ENCODE assay signal across 9 cellular contexts in genomic region chr11:26286472-26287066, GRCh38. TPM values are rescaled to one million over a fixed set of nuclear protein-coding genes. Genes with fewer than 3 reads are reported as not detected.
DNase-seq lines count a peak whose midpoint lies in the region; ATAC-seq and TF ChIP-seq lines count a peak whose summit lies in the region.
"Had no signal": no experiment of that assay in that cellular context is flagged by ENCODE, and none has a peak within 500 bp of the region (broad histone marks: within the 10 kb centered on the region; RNA-seq: fewer than 3 reads in every experiment).

No MANE protein-coding gene starts in this region.

- no peaks in the 10 kb centered on the region for H3K9me3 ChIP-seq in SJCRH30 (replicated peaks)

- no peak overlapping the region for H3K4me3 Mint-ChIP-seq in Calu3 (ENCODE audit: low read depth, unreplicated experiment)
- H3K4me3 Mint-ChIP-seq in activated naive CD4-positive, alpha-beta T cell treated with anti-CD3 and anti-CD28 coated beads for 36 hours, result no peak overlapping the region
- H3K4me3 Mint-ChIP-seq: central memory CD8-positive, alpha-beta T cell had no signal

- H3K27me3 Mint-ChIP-seq in Calu3 (ENCODE audit: unreplicated experiment), result no peaks in the 10 kb centered on the region
- H3K27me3 Mint-ChIP-seq in activated naive CD4-positive, alpha-beta T cell treated with anti-CD3 and anti-CD28 coated beads for 36 hours (ENCODE audit: low read depth), result peaks cover 12% of the 10 kb centered on the region
- H3K27me3 Mint-ChIP-seq: central memory CD8-positive, alpha-beta T cell had no signal

- no peaks in the 10 kb centered on the region for H3K36me3 ChIP-seq in SJCRH30

- H3K27me3 ChIP-seq in SJCRH30, result no peaks in the 10 kb centered on the region; the same call in 1 of the 2 replicates

- DNase-seq in Calu3 (peak; percentile 27), HFF-Myc (ENCODE audit: extremely low read depth, low read depth) (no peak), SJCRH30 (peak; percentile 24 to 58), islet precursor cell (peak; percentile 70)
- DNase-seq in activated naive CD4-positive, alpha-beta T cell treated with anti-CD3 and anti-CD28 coated beads, Interleukin-2, amount 50 U/mL, for 16 hours, result no peak
- no peak for DNase-seq in activated naive CD4-positive, alpha-beta T cell treated with anti-CD3 and anti-CD28 coated beads for 36 hours

- peaks cover 10% of the 10 kb centered on the region for H3K4me1 Mint-ChIP-seq in Calu3 (ENCODE audit: low read depth, unreplicated experiment)
- peaks cover 2% of the 10 kb centered on the region for H3K4me1 Mint-ChIP-seq in activated naive CD4-positive, alpha-beta T cell treated with anti-CD3 and anti-CD28 coated beads for 36 hours (ENCODE audit: low read depth)
- H3K4me1 Mint-ChIP-seq: central memory CD8-positive, alpha-beta T cell had no signal

- H3K4me1 ChIP-seq in SJCRH30, result no peaks in the 10 kb centered on the region

- H3K4me3 ChIP-seq in HFF-Myc (replicated peaks; ENCODE audit: low read depth, low read length), result no peak overlapping the region
- no peak overlapping the region for H3K4me3 ChIP-seq in SJCRH30

- H3K27ac ChIP-seq in SJCRH30, result no peak overlapping the region

- H3K9me3 Mint-ChIP-seq in Calu3 (ENCODE audit: low read depth, unreplicated experiment), result no peaks in the 10 kb centered on the region
- H3K9me3 Mint-ChIP-seq in activated naive CD4-positive, alpha-beta T cell treated with anti-CD3 and anti-CD28 coated beads for 36 hours, result no peaks in the 10 kb centered on the region

- no peak for TF ChIP-seq POLR2A in GM18505 (IDR thresholded peaks at IDR 0.05; ENCODE audit: borderline replicate concordance, extremely low read depth, insufficient read depth, insufficient read length)

- H3K36me3 Mint-ChIP-seq in Calu3 (ENCODE audit: insufficient read depth, unreplicated experiment), result peaks cover 7% of the 10 kb centered on the region
- no peaks in the 10 kb centered on the region for H3K36me3 Mint-ChIP-seq in activated naive CD4-positive, alpha-beta T cell treated with anti-CD3 and anti-CD28 coated beads for 36 hours (ENCODE audit: low read depth)

- peak; percentile 45 for TF ChIP-seq CTCF in Calu3 (IDR thresholded peaks at IDR 0.05; ENCODE audit: unreplicated experiment)
- peak; percentile 38 for TF ChIP-seq CTCF in HFF-Myc (IDR thresholded peaks at IDR 0.05; ENCODE audit: low read depth, low read length, missing control alignments)

- BruUV-seq in Calu3 (replicated peaks; lab: Mats Ljungman, UMichigan), result no TSS peak

- no peak overlapping the region for H3K27ac Mint-ChIP-seq in Calu3 (ENCODE audit: unreplicated experiment)
- no peak overlapping the region for H3K27ac Mint-ChIP-seq in activated naive CD4-positive, alpha-beta T cell treated with anti-CD3 and anti-CD28 coated beads for 36 hours

- CTCF ChIA-PET in Calu3 (lab: Charles Lee), result interaction anchor here (1.2 kb wide), 1 partner anchor 40 kb away, joined by 3 read pairs; no protein-coding TSS in a partner anchor
- CTCF ChIA-PET in activated naive CD4-positive, alpha-beta T cell treated with anti-CD3 and anti-CD28 coated beads for 36 hours (lab: Charles Lee), result no interaction called here

- ATAC-seq in GM18505 (IDR thresholded peaks at IDR 0.05; ENCODE audit: unreplicated experiment) (no peak), GM18858 (IDR thresholded peaks at IDR 0.05; ENCODE audit: unreplicated experiment) (no peak)

- intact Hi-C loops in Calu3 (cut with micrococcal nuclease; ENCODE audit: unreplicated experiment), result loop anchor here (5.0 kb wide), 1 partner anchor 871 kb away; no protein-coding TSS in a partner anchor
- intact Hi-C loops in activated naive CD4-positive, alpha-beta T cell treated with anti-CD3 and anti-CD28 coated beads for 36 hours (cut with micrococcal nuclease), result loop anchor here (1.0 to 2.0 kb wide), 3 partner anchors 362 to 1200 kb away; no protein-coding TSS in a partner anchor

RNA-seq across cellular contexts. Expression of gene ANO3, which starts 45.4 kb away (rescaled TPM):
- not detected in 2 replicates for total RNA-seq in Calu3 (2022)
- 0.12 and 0.56 TPM in 2 replicates for total RNA-seq in SJCRH30 (2014; rRNA removed; shearing (Covaris generic))
- not detected for total RNA-seq in activated naive CD4-positive, alpha-beta T cell treated with anti-CD3 and anti-CD28 coated beads for 36 hours

Comparison
In these comparisons a context has a peak if more than half of its experiments do, and no peak if none do; other contexts are left out.
1. DNase-seq: peak in Calu3 (single experiment), SJCRH30 (2 of 2) and islet precursor cell (single experiment); none in HFF-Myc (single experiment), activated naive CD4-positive, alpha-beta T cell treated with anti-CD3 and anti-CD28 coated beads, Interleukin-2, amount 50 U/mL, for 16 hours (single experiment) and activated naive CD4-positive, alpha-beta T cell treated with anti-CD3 and anti-CD28 coated beads for 36 hours (single experiment).